24 cellular contexts compared by ENCODE assay signal in genomic region chr14:96049932-96050331, GRCh38.
"Had no signal": no experiment of that assay in that cellular context is flagged by ENCODE, and none has a peak within 500 bp of the region (broad histone marks: within the 10 kb centered on the region; RNA-seq: fewer than 3 reads in every experiment).

No MANE protein-coding gene starts in this region.

- H3K4me3 Mint-ChIP-seq: memory B cell; natural killer cell; neural crest cell; stimulated activated naive CD8-positive, alpha-beta T cell treated with anti-CD3 and anti-CD28 coated beads, Interleukin-15, amount 100 ng/mL, for 72 hours; type B pancreatic cell had no signal

- H3K9ac ChIP-seq: parathyroid adenoma had no signal

- H3K9me3 Mint-ChIP-seq: natural killer cell; neural crest cell; stimulated activated naive CD8-positive, alpha-beta T cell treated with anti-CD3 and anti-CD28 coated beads, Interleukin-15, amount 100 ng/mL, for 72 hours; type B pancreatic cell had no signal

- H3K79me2 ChIP-seq: parathyroid adenoma had no signal

- H3K4me3 ChIP-seq: dorsolateral prefrontal cortex, lung, right lobe of liver, smooth muscle cell, thyroid gland had no signal

- DNase-seq: dorsolateral prefrontal cortex; effector CD4-positive, alpha-beta T cell; foreskin keratinocyte; kidney; natural killer cell; right lobe of liver; stimulated activated CD4-positive, alpha-beta T cell treated with anti-CD3 and anti-CD28 coated beads, Interleukin-12 subunit alpha, Interleukin-12 subunit beta, amount 100 ng/mL, for 4 hours; stimulated activated CD4-positive, alpha-beta T cell treated with anti-CD3 and anti-CD28 coated beads, Interleukin-1b, Interleukin-23, amount 100 ng/mL, for 48 hours; stimulated activated CD4-positive, alpha-beta T cell treated with anti-CD3 and anti-CD28 coated beads, Interleukin-4, amount 100 ng/mL, for 1 hour; stimulated activated CD8-positive, alpha-beta memory T cell treated with anti-CD3 and anti-CD28 coated beads, Interleukin-4, amount 100 ng/mL, for 48 hours; stimulated activated naive CD4-positive, alpha-beta T cell; stimulated activated naive CD8-positive, alpha-beta T cell treated with anti-CD3 and anti-CD28 coated beads, Interleukin-15, amount 100 ng/mL, for 72 hours; thyroid gland had no signal

- H3K4me1 ChIP-seq: foreskin keratinocyte, parathyroid adenoma, right lobe of liver, thyroid gland had no signal

- H3K27me3 Mint-ChIP-seq: progenitor cell of endocrine pancreas, type B pancreatic cell had no signal

- H3K36me3 Mint-ChIP-seq: memory B cell, natural killer cell had no signal

- H3K36me3 ChIP-seq: neutrophil, right lobe of liver, thyroid gland had no signal

- H2AFZ ChIP-seq: parathyroid adenoma had no signal

- H3K4me2 ChIP-seq: smooth muscle cell had no signal

- H3K27ac Mint-ChIP-seq: memory B cell; natural killer cell; progenitor cell of endocrine pancreas; stimulated activated naive CD8-positive, alpha-beta T cell treated with anti-CD3 and anti-CD28 coated beads, Interleukin-15, amount 100 ng/mL, for 72 hours; type B pancreatic cell had no signal

- H3K27ac ChIP-seq: epithelial cell of prostate, foreskin keratinocyte, neutrophil, parathyroid adenoma, right lobe of liver, thyroid gland had no signal

- H3K9me3 ChIP-seq: neutrophil, right lobe of liver, thyroid gland had no signal

- H3K27me3 ChIP-seq: dorsolateral prefrontal cortex, neutrophil, right lobe of liver, thyroid gland had no signal

- ATAC-seq: esophagus mucosa; foreskin keratinocyte; left lobe of liver; natural killer cell; right lobe of liver; stimulated activated naive CD8-positive, alpha-beta T cell treated with anti-CD3 and anti-CD28 coated beads, Interleukin-15, amount 100 ng/mL, for 72 hours had no signal

- H3K4me1 Mint-ChIP-seq: memory B cell; natural killer cell; stimulated activated naive CD8-positive, alpha-beta T cell treated with anti-CD3 and anti-CD28 coated beads, Interleukin-15, amount 100 ng/mL, for 72 hours had no signal
